ENCODE assay signal across 8 cellular contexts in genomic region chr1:35640380-35641232, GRCh38. TPM values are rescaled to one million over a fixed set of nuclear protein-coding genes. Genes with fewer than 3 reads are reported as not detected.
DNase-seq lines count a peak whose midpoint lies in the region; ATAC-seq and TF ChIP-seq lines count a peak whose summit lies in the region.

No MANE protein-coding gene starts in this region.

- H3K4me1 ChIP-seq in adipocyte (ENCODE audit: control insufficient read depth, insufficient read depth, low read length) (peaks cover 35% of the 10 kb centered on the region), right lobe of liver (peaks cover 0 to 37% (median under 1%) of the 10 kb centered on the region in 4 donors), upper lobe of left lung (peaks cover 37 to 48% (median 47%) of the 10 kb centered on the region in 4 donors)

- H3K9me3 ChIP-seq in adipocyte (ENCODE audit: control insufficient read depth, low read length) (no peaks in the 10 kb centered on the region), right lobe of liver (no peaks in the 10 kb centered on the region), upper lobe of left lung (no peaks in the 10 kb centered on the region)

- H3K4me3 Mint-ChIP-seq in HFFc6: peak overlapping the region; percentile 100

- no peak for DNase-seq in AG10803 (ENCODE audit: low read depth)
- no peak for DNase-seq in HFFc6
- peak; percentile 6 for DNase-seq in adipocyte (ENCODE audit: low read depth)
- no peak for DNase-seq in right lobe of liver
- no peak for DNase-seq in upper lobe of left lung
- no peak for DNase-seq in NCI-H2081 treated with DMSO at 0.1 percent for 48 hours (lab: John Stamatoyannopoulos, UW)
- no peak for DNase-seq in activated gamma-delta T cell (lab: John Stamatoyannopoulos, UW)
- no peak for DNase-seq in SW 1271 (lab: John Stamatoyannopoulos, UW)

- intact Hi-C loops in right lobe of liver (cut with DNase I): no loop called here

- peaks cover 3% of the 10 kb centered on the region for H3K9me3 Mint-ChIP-seq in HFFc6

- peaks cover 19% of the 10 kb centered on the region for H3K36me3 Mint-ChIP-seq in HFFc6 (ENCODE audit: low read depth)

- peak overlapping the region; percentile 73 to 91 (median 74) for H3K27ac ChIP-seq in right lobe of liver
- peak overlapping the region; percentile 89 to 96 (median 90) for H3K27ac ChIP-seq in upper lobe of left lung

- H3K36me3 ChIP-seq in adipocyte (ENCODE audit: control insufficient read depth, insufficient read depth, low read length, severe bottlenecking) (peaks cover 6% of the 10 kb centered on the region), right lobe of liver (peaks cover 0 to 6% (median 1%) of the 10 kb centered on the region in 4 donors), upper lobe of left lung (peaks cover 0 to 6% (median under 1%) of the 10 kb centered on the region in 4 donors)

- peaks cover 41% of the 10 kb centered on the region for H3K4me1 Mint-ChIP-seq in HFFc6 (ENCODE audit: low read depth)

- TF ChIP-seq POLR2A in right lobe of liver (IDR thresholded peaks at IDR 0.05): no peak
- no peak for TF ChIP-seq POLR2A in upper lobe of left lung (IDR thresholded peaks at IDR 0.05)

- TF ChIP-seq CTCF in AG10803 (conservative IDR thresholded peaks at IDR 0.05; ENCODE audit: low read length): no peak
- no peak for TF ChIP-seq CTCF in HFFc6 (IDR thresholded peaks at IDR 0.05)
- no peak for TF ChIP-seq CTCF in right lobe of liver (IDR thresholded peaks at IDR 0.05)
- TF ChIP-seq CTCF in upper lobe of left lung (IDR thresholded peaks at IDR 0.05): no peak

- peaks cover 15% of the 10 kb centered on the region for H3K27me3 Mint-ChIP-seq in HFFc6 (ENCODE audit: insufficient read depth)

- peak overlapping the region; percentile 100 for H3K27ac Mint-ChIP-seq in HFFc6

- peaks cover 6% of the 10 kb centered on the region for H3K27me3 ChIP-seq in adipocyte (replicated peaks; ENCODE audit: control insufficient read depth, insufficient read depth, low read length)
- no peaks in the 10 kb centered on the region for H3K27me3 ChIP-seq in right lobe of liver
- H3K27me3 ChIP-seq in upper lobe of left lung: no peaks in the 10 kb centered on the region

- TF ChIP-seq EP300 in upper lobe of left lung (IDR thresholded peaks at IDR 0.05): no peak

- ATAC-seq in right lobe of liver (peak in 1 of 4 donors; percentile 1), upper lobe of left lung (ENCODE audit: low FRiP score in 2 of 2) (no peak)

- H3K4me3 ChIP-seq in AG10803 (ENCODE audit: low read length): peak overlapping the region; percentile 98
- peak overlapping the region; percentile 96 for H3K4me3 ChIP-seq in adipocyte (ENCODE audit: low read length)
- peak overlapping the region; percentile 90 to 98 (median 95) for H3K4me3 ChIP-seq in right lobe of liver
- H3K4me3 ChIP-seq in upper lobe of left lung: peak overlapping the region; percentile 43 to 87 (median 84)

- WGBS in right lobe of liver (ENCODE audit: insufficient coverage, low coverage, low lambda C conversion rate, missing lambda C conversion rate): 11% methylated on average over 29 of the region's 29 CpGs
- 16 to 21% methylated on average over 27 to 29 of the region's 29 CpGs for WGBS in upper lobe of left lung, 2 donors

- peak overlapping the region; percentile 98 for H3K9ac ChIP-seq in adipocyte (ENCODE audit: low read length)

RNA-seq across cellular contexts. Expression of gene PSMB2, which starts 0.7 kb away (rescaled TPM):
- total RNA-seq in HFFc6 (2021; fragmentation: NEBNext Ultra II Directional; extraction: Animal tissue kit (Norgen Biotek cat#: 25700)): 100 to 1,000 TPM in 3 of 6 experiments, 10 to 100 TPM in 3; 80.8 to 117 (median 98.1) TPM
- total RNA-seq in right lobe of liver (10 to 100 TPM; 41.7 to 54.6 (median 48.3) TPM), upper lobe of left lung (10 to 100 TPM; 17.8 to 45.6 (median 38.7) TPM)
